In genomic region chr9:6557883-6558282, GRCh38 we compare ENCODE assay signal across 18 cellular contexts.
DNase-seq lines count a peak whose midpoint lies in the region; ATAC-seq and TF ChIP-seq lines count a peak whose summit lies in the region.
"Had no signal": no experiment of that assay in that cellular context is flagged by ENCODE, and none has a peak within 500 bp of the region (broad histone marks: within the 10 kb centered on the region; RNA-seq: fewer than 3 reads in every experiment).

No MANE protein-coding gene starts in this region.

- peaks cover 16% of the 10 kb centered on the region for H3K4me1 Mint-ChIP-seq in neural crest cell

- H3K9me3 Mint-ChIP-seq in neural crest cell: no peaks in the 10 kb centered on the region
- H3K9me3 Mint-ChIP-seq: stimulated activated naive CD8-positive, alpha-beta T cell treated with anti-CD3 and anti-CD28 coated beads, Interleukin-15, Interleukin-2, amounts not matched to agents 100 ng/mL and 50 ng/mL, for 24 hours had no signal

- no peak overlapping the region for H3K4me3 ChIP-seq in lower leg skin (ENCODE audit: low read depth, poor library complexity, severe bottlenecking)
- H3K4me3 ChIP-seq: ascending aorta, coronary artery, left lung, upper lobe of right lung had no signal

- TF ChIP-seq CTCF in neural crest cell (conservative IDR thresholded peaks at IDR 0.05) (no peak), lower leg skin (IDR thresholded peaks at IDR 0.05) (no peak)

- peak; percentile 26 for DNase-seq in DMS53 (lab: John Stamatoyannopoulos, UW)
- DNase-seq in DMS53 treated with DMSO at 0.1 percent for 48 hours (lab: John Stamatoyannopoulos, UW; ENCODE audit: unreplicated experiment): no peak
- DNase-seq in NCI-H2196 (lab: John Stamatoyannopoulos, UW; ENCODE audit: unreplicated experiment): peak; percentile 62
- DNase-seq in ecto neural progenitor cell (ENCODE audit: low spot score): peak; percentile 54
- peak; percentile 25 for DNase-seq in neural crest cell (ENCODE audit: low read depth, low spot score)
- DNase-seq in lower leg skin (ENCODE audit: low spot score in 2 of 2): no peak
- DNase-seq: activated effector memory CD4-positive, alpha-beta T cell treated with Interleukin-2 at 50 U/mL for 16 hours; HCEC 1CT; left lung; NCI-H526; stimulated activated CD4-positive, alpha-beta T cell treated with anti-CD3 and anti-CD28 coated beads, Interleukin-12 subunit alpha, Interleukin-12 subunit beta, amount 100 ng/mL, for 4 hours; upper lobe of right lung had no signal

- peaks cover 6% of the 10 kb centered on the region for H3K36me3 Mint-ChIP-seq in neural crest cell (ENCODE audit: low read depth)
- H3K36me3 Mint-ChIP-seq: CD14-positive monocyte had no signal

- no peak for TF ChIP-seq POLR2A in lower leg skin (IDR thresholded peaks at IDR 0.05)

- no peaks in the 10 kb centered on the region for H3K27me3 Mint-ChIP-seq in neural crest cell (ENCODE audit: low read depth)
- H3K27me3 Mint-ChIP-seq: stimulated activated naive CD8-positive, alpha-beta T cell treated with anti-CD3 and anti-CD28 coated beads, Interleukin-15, Interleukin-2, amounts not matched to agents 100 ng/mL and 50 ng/mL, for 24 hours had no signal

- no peak overlapping the region for H3K27ac Mint-ChIP-seq in neural crest cell (ENCODE audit: unreplicated experiment)
- H3K27ac Mint-ChIP-seq: CD14-positive monocyte; stimulated activated naive CD8-positive, alpha-beta T cell treated with anti-CD3 and anti-CD28 coated beads, Interleukin-15, Interleukin-2, amounts not matched to agents 100 ng/mL and 50 ng/mL, for 24 hours had no signal

- intact Hi-C loops in lower leg skin (cut with DNase I; ENCODE audit: low total_unique reads): no loop called here

- H3K4me3 Mint-ChIP-seq in neural crest cell: peak overlapping the region; percentile 7
- H3K4me3 Mint-ChIP-seq: CD14-positive monocyte; stimulated activated naive CD8-positive, alpha-beta T cell treated with anti-CD3 and anti-CD28 coated beads, Interleukin-15, Interleukin-2, amounts not matched to agents 100 ng/mL and 50 ng/mL, for 24 hours had no signal

- 68 to 75% methylated on average over 6 of the region's 6 CpGs for WGBS in lower leg skin, 2 donors

- no peak for ATAC-seq in HG03354 (IDR thresholded peaks at IDR 0.05; ENCODE audit: poor library complexity, severe bottlenecking, unreplicated experiment)
- ATAC-seq in GM21576 (IDR thresholded peaks at IDR 0.05; ENCODE audit: unreplicated experiment): no peak
- ATAC-seq: left lung, upper lobe of right lung had no signal

Comparison
In these comparisons a context has a peak if more than half of its experiments do, and no peak if none do; other contexts are left out.
1. DNase-seq: peak in DMS53 (single experiment), NCI-H2196 (single experiment), ecto neural progenitor cell (single experiment) and neural crest cell (single experiment); none in DMS53 treated with DMSO at 0.1 percent for 48 hours (single experiment) and lower leg skin (0 of 2).